In genomic region chr19:9820043-9820442, GRCh38 we compare ENCODE assay signal across 8 cellular contexts. TPM values are rescaled to one million over a fixed set of nuclear protein-coding genes. Genes with fewer than 3 reads are reported as not detected.
DNase-seq lines count a peak whose midpoint lies in the region; FAIRE-seq and TF ChIP-seq lines count a peak whose summit lies in the region.
"Not testable (repeated sequence)": the region's sequence is repeated elsewhere in the genome, so short reads cannot be mapped to it uniquely, and the experiment has no call there.

No MANE protein-coding gene starts in this region.

- H3K9ac ChIP-seq in adipocyte (ENCODE audit: low read length); kidney (ENCODE audit: low read length in 2 of 2): not testable (repeated sequence)

- H3K27ac ChIP-seq in KOPT-K1 (ENCODE audit: low read depth, low read length, poor library complexity, severe bottlenecking) (peak overlapping the region; percentile 41), testis (peak overlapping the region; percentile 75 to 93)
- not testable (repeated sequence) for H3K27ac ChIP-seq in kidney (ENCODE audit: low read depth in 2 of 2, low read length in 2 of 2); osteoblast (ENCODE audit: low read depth, low read length)

- H3K36me3 Mint-ChIP-seq in CD14-positive monocyte, result peaks cover 22 to 30% of the 10 kb centered on the region in 2 donors
- peaks cover 20% of the 10 kb centered on the region for H3K36me3 Mint-ChIP-seq in T-helper 2 cell treated with Interferon-gamma antibody and Interleukin-4, amounts not matched to agents 5 μg/mL and 100 μg/mL, for 36 hours (ENCODE audit: low read depth)
- H3K36me3 Mint-ChIP-seq in endothelial cell (ENCODE audit: low read depth, unreplicated experiment), result peaks cover 26% of the 10 kb centered on the region

- intact Hi-C loops in CD14-positive monocyte (cut with micrococcal nuclease); kidney (cut with DNase I); testis (cut with DNase I; ENCODE audit: low total_unique reads): not testable (repeated sequence)

- TF ChIP-seq CTCF in CD14-positive monocyte (IDR thresholded peaks at IDR 0.05); endothelial cell (IDR thresholded peaks at IDR 0.05; ENCODE audit: unreplicated experiment); kidney (IDR thresholded peaks at IDR 0.05; ENCODE audit: borderline replicate concordance, extremely low read depth, insufficient read depth); osteoblast (IDR thresholded peaks at IDR 0.05; ENCODE audit: extremely low read depth, low read depth, low read length); testis (IDR thresholded peaks at IDR 0.05): not testable (repeated sequence)

- H3K4me1 ChIP-seq in adipocyte (ENCODE audit: control insufficient read depth, insufficient read depth, low read length) (peaks cover 17% of the 10 kb centered on the region), osteoblast (ENCODE audit: insufficient read depth, low read length) (peaks cover 11% of the 10 kb centered on the region)
- H3K4me1 ChIP-seq in kidney (ENCODE audit: control insufficient read depth in 1 of 2, insufficient read depth in 1 of 2, low read depth in 1 of 2, low read length in 2 of 2); testis: not testable (repeated sequence)

- peaks cover 36% of the 10 kb centered on the region for H3K79me2 ChIP-seq in osteoblast (ENCODE audit: insufficient read depth, low read length)

- peaks cover 16% of the 10 kb centered on the region for H3K36me3 ChIP-seq in KOPT-K1 (ENCODE audit: insufficient read depth, low read length)
- not testable (repeated sequence) for H3K36me3 ChIP-seq in adipocyte (ENCODE audit: control insufficient read depth, insufficient read depth, low read length, severe bottlenecking); kidney (ENCODE audit: control insufficient read depth in 1 of 2, insufficient read depth in 2 of 2, low read length in 2 of 2); osteoblast (ENCODE audit: insufficient read depth, low read length); testis (ENCODE audit: low read depth, missing control alignments)

- not testable (repeated sequence) for TF ChIP-seq POLR2A in testis (IDR thresholded peaks at IDR 0.05)

- H3K4me3 ChIP-seq in adipocyte (ENCODE audit: low read length) (peak overlapping the region; percentile 67), kidney (ENCODE audit: low read length in 2 of 2) (peak overlapping the region; percentile 51 to 56), osteoblast (ENCODE audit: insufficient read depth, low read length) (peak overlapping the region; percentile 63), testis (peak overlapping the region in 1 of 2 donors; percentile 93)

- H3K27ac Mint-ChIP-seq in CD14-positive monocyte, result peak overlapping the region; percentile 93 to 98 (median 96)
- peak overlapping the region; percentile 92 for H3K27ac Mint-ChIP-seq in T-helper 2 cell treated with Interferon-gamma antibody and Interleukin-4, amounts not matched to agents 5 μg/mL and 100 μg/mL, for 36 hours
- H3K27ac Mint-ChIP-seq in endothelial cell (ENCODE audit: unreplicated experiment), result not testable (repeated sequence)

- not testable (repeated sequence) for H3K27me3 Mint-ChIP-seq in CD14-positive monocyte (ENCODE audit: low read depth in 3 of 3); T-helper 2 cell treated with Interferon-gamma antibody and Interleukin-4, amounts not matched to agents 5 μg/mL and 100 μg/mL, for 36 hours (ENCODE audit: low read depth)
- H3K27me3 Mint-ChIP-seq in endothelial cell (ENCODE audit: unreplicated experiment), result peaks cover 10% of the 10 kb centered on the region

- 75 to 83% methylated on average over 8 of the region's 8 CpGs for WGBS in testis, 2 donors

- FAIRE-seq in kidney (lab: Jason Lieb, UNC), result not testable (repeated sequence)

- not testable (repeated sequence) for H2AFZ ChIP-seq in osteoblast (ENCODE audit: low read length)

- H3K9me3 Mint-ChIP-seq in CD14-positive monocyte, result peaks cover 6 to 19% (median 12%) of the 10 kb centered on the region in 7 donors
- H3K9me3 Mint-ChIP-seq in T-helper 2 cell treated with Interferon-gamma antibody and Interleukin-4, amounts not matched to agents 5 μg/mL and 100 μg/mL, for 36 hours, result peaks cover 10% of the 10 kb centered on the region
- not testable (repeated sequence) for H3K9me3 Mint-ChIP-seq in endothelial cell (ENCODE audit: unreplicated experiment)

- not testable (repeated sequence) for DNase-seq in CD14-positive monocyte (ENCODE audit: low spot score); T-helper 2 cell treated with Interferon-gamma antibody and Interleukin-4, amounts not matched to agents 5 μg/mL and 100 μg/mL, for 36 hours (ENCODE audit: low spot score); adipocyte (ENCODE audit: low read depth); endothelial cell (ENCODE audit: low spot score); kidney; osteoblast (ENCODE audit: insufficient read length, low spot score, missing footprints); testis

- not testable (repeated sequence) for H4K20me1 ChIP-seq in osteoblast (ENCODE audit: insufficient read depth, low read length)

- H3K4me1 Mint-ChIP-seq in CD14-positive monocyte (peaks cover 20% of the 10 kb centered on the region), endothelial cell (ENCODE audit: unreplicated experiment) (peaks cover 11% of the 10 kb centered on the region)
- H3K4me1 Mint-ChIP-seq in T-helper 2 cell treated with Interferon-gamma antibody and Interleukin-4, amounts not matched to agents 5 μg/mL and 100 μg/mL, for 36 hours (ENCODE audit: low read depth), result peaks cover 13% of the 10 kb centered on the region

- not testable (repeated sequence) for H3K27me3 ChIP-seq in adipocyte (replicated peaks; ENCODE audit: control insufficient read depth, insufficient read depth, low read length); osteoblast (ENCODE audit: insufficient read depth, low read length); testis

- H3K9me3 ChIP-seq in KOPT-K1 (ENCODE audit: insufficient read depth, low read length, poor library complexity, severe bottlenecking), result peaks cover 17% of the 10 kb centered on the region
- H3K9me3 ChIP-seq in adipocyte (ENCODE audit: control insufficient read depth, low read length); kidney (ENCODE audit: control insufficient read depth in 1 of 2, low read length in 2 of 2); osteoblast (ENCODE audit: low read depth, low read length); testis: not testable (repeated sequence)

- H3K4me3 Mint-ChIP-seq in CD14-positive monocyte, result not testable (repeated sequence)
- peak overlapping the region; percentile 91 for H3K4me3 Mint-ChIP-seq in T-helper 2 cell treated with Interferon-gamma antibody and Interleukin-4, amounts not matched to agents 5 μg/mL and 100 μg/mL, for 36 hours
- peak overlapping the region; percentile 93 for H3K4me3 Mint-ChIP-seq in endothelial cell (ENCODE audit: unreplicated experiment)

- H3K4me2 ChIP-seq in osteoblast (ENCODE audit: insufficient read depth, low read length), result peak overlapping the region; percentile 68

RNA-seq across cellular contexts. Expression of gene FBXL12, which starts 1.2 kb away (rescaled TPM):
- polyA plus RNA-seq in CD14-positive monocyte (1 to 10 TPM; 6.6 to 8.1 TPM), kidney (ENCODE audit: insufficient read depth, low read depth, low replicate concordance) (12.7 TPM), testis (ENCODE audit: insufficient read depth, low read depth, low replicate concordance) (24.7 TPM)
- total RNA-seq in endothelial cell (ENCODE audit: unreplicated experiment) (45.9 TPM), kidney (22.2 TPM), osteoblast (23.9 and 25.0 TPM in 2 replicates), testis (10 to 100 TPM; 38.7 to 42.6 TPM)

RNA-seq across cellular contexts. Expression of gene UBL5, which starts 7.7 kb away (rescaled TPM):
- 100 to 1,000 TPM; 728 to 783 TPM for polyA plus RNA-seq in CD14-positive monocyte
- total RNA-seq in endothelial cell (ENCODE audit: unreplicated experiment), result 399 TPM
- 322 TPM for total RNA-seq in kidney
- 968 TPM for polyA plus RNA-seq in kidney (ENCODE audit: insufficient read depth, low read depth, low replicate concordance)
- total RNA-seq in osteoblast, result 82.5 and 111 TPM in 2 replicates
- total RNA-seq in testis, result 100 to 1,000 TPM; 418 to 540 TPM
- polyA plus RNA-seq in testis (ENCODE audit: insufficient read depth, low read depth, low replicate concordance), result 491 TPM

RNA-seq across cellular contexts. Expression of gene PIN1, which starts 15.1 kb away (rescaled TPM):
- polyA plus RNA-seq in CD14-positive monocyte, result 10 to 100 TPM; 68.3 to 79.8 TPM
- 69.9 TPM for total RNA-seq in endothelial cell (ENCODE audit: unreplicated experiment)
- 57.7 TPM for total RNA-seq in kidney
- 143 TPM for polyA plus RNA-seq in kidney (ENCODE audit: insufficient read depth, low read depth, low replicate concordance)
- 53.9 and 62.6 TPM in 2 replicates for total RNA-seq in osteoblast
- total RNA-seq in testis, result 100 to 1,000 TPM; 228 to 232 TPM
- 209 TPM for polyA plus RNA-seq in testis (ENCODE audit: insufficient read depth, low read depth, low replicate concordance)

RNA-seq across cellular contexts. Expression of gene ZNF846, which starts 51.5 kb away (rescaled TPM):
- polyA plus RNA-seq in CD14-positive monocyte (1 to 10 TPM; 2.5 to 6.5 TPM), kidney (ENCODE audit: insufficient read depth, low read depth, low replicate concordance) (5.8 TPM), testis (ENCODE audit: insufficient read depth, low read depth, low replicate concordance) (63.3 TPM)
- total RNA-seq in endothelial cell (ENCODE audit: unreplicated experiment) (17.6 TPM), kidney (17.7 TPM), osteoblast (14.1 and 17.7 TPM in 2 replicates), testis (10 to 100 TPM; 48.1 to 50.5 TPM)
